In genomic region chr14:93935213-93935612, GRCh38 we compare ENCODE assay signal across 24 cellular contexts. TPM values are rescaled to one million over a fixed set of nuclear protein-coding genes. Genes with fewer than 3 reads are reported as not detected.
"Had no signal": no experiment of that assay in that cellular context is flagged by ENCODE, and none has a peak within 500 bp of the region (broad histone marks: within the 10 kb centered on the region; RNA-seq: fewer than 3 reads in every experiment).

No MANE protein-coding gene starts in this region.

- H3K4me3 ChIP-seq: SJCRH30 had no signal

- H3K9me3 Mint-ChIP-seq: IgD-negative memory B cell had no signal

- H3K27ac ChIP-seq: HL-60, SJCRH30 had no signal

- H3K4me1 ChIP-seq: SJCRH30 had no signal

- H3K27ac Mint-ChIP-seq: IgD-negative memory B cell had no signal

- DNase-seq: KBM-7, NCI-H1092, NCI-H1105 treated with DMSO at 0.1 percent for 48 hours, NCI-H1417 treated with DMSO at 0.1 percent for 48 hours, NCI-H146, NCI-H1694 treated with DMSO at 0.1 percent for 48 hours, NCI-H1930, NCI-H2081, NCI-H2107, NCI-H2227 treated with DMSO at 0.1 percent for 48 hours, NCI-H510A, NCI-H524 treated with DMSO at 0.1 percent for 48 hours, NCI-H69, NCI-H774, RPMI8226, SHP77 treated with DMSO at 0.1 percent for 48 hours, SJCRH30 had no signal

- H3K36me3 Mint-ChIP-seq: IgD-negative memory B cell had no signal

- ATAC-seq: SK-N-SH treated with all-trans-retinoic acid at 6 μM for 48 hours had no signal

- H3K27me3 ChIP-seq: SJCRH30 had no signal

- H3K9me3 ChIP-seq: SJCRH30 had no signal

- H3K36me3 ChIP-seq: SJCRH30 had no signal

- H3K27me3 Mint-ChIP-seq: IgD-negative memory B cell had no signal

- H3K4me3 Mint-ChIP-seq: IgD-negative memory B cell had no signal

- FAIRE-seq: HTR-8/SVneo, RCC 7860 had no signal

RNA-seq across cellular contexts. Expression of gene FAM181A, which starts 8.1 kb away (rescaled TPM):
- total RNA-seq: LHCN-M2, MCF 10A, SJCRH30 had no signal
- polyA plus RNA-seq: IgD-negative memory B cell had no signal

RNA-seq across cellular contexts. Expression of gene ASB2, which starts 41.2 kb away (rescaled TPM):
- total RNA-seq: MCF 10A had no signal
